4 cellular contexts compared by ENCODE assay signal in genomic region chr3:9066775-9067174, GRCh38.
"Had no signal": no experiment of that assay in that cellular context is flagged by ENCODE, and none has a peak within 500 bp of the region (broad histone marks: within the 10 kb centered on the region; RNA-seq: fewer than 3 reads in every experiment).

No MANE protein-coding gene starts in this region.

- H3K4me2 ChIP-seq: GM23338 had no signal

- DNase-seq: KG1 had no signal

- H3K9me3 ChIP-seq: HAP-1 had no signal

- H2AFZ ChIP-seq: GM23338 had no signal

- H3K4me3 ChIP-seq: GM23338, HAP-1 had no signal

- H3K36me3 ChIP-seq: HAP-1 had no signal

- H3K4me1 ChIP-seq: HAP-1 had no signal

- FAIRE-seq: HTR-8/SVneo had no signal
